20 cellular contexts compared by ENCODE assay signal in the genomic region with DNA sequence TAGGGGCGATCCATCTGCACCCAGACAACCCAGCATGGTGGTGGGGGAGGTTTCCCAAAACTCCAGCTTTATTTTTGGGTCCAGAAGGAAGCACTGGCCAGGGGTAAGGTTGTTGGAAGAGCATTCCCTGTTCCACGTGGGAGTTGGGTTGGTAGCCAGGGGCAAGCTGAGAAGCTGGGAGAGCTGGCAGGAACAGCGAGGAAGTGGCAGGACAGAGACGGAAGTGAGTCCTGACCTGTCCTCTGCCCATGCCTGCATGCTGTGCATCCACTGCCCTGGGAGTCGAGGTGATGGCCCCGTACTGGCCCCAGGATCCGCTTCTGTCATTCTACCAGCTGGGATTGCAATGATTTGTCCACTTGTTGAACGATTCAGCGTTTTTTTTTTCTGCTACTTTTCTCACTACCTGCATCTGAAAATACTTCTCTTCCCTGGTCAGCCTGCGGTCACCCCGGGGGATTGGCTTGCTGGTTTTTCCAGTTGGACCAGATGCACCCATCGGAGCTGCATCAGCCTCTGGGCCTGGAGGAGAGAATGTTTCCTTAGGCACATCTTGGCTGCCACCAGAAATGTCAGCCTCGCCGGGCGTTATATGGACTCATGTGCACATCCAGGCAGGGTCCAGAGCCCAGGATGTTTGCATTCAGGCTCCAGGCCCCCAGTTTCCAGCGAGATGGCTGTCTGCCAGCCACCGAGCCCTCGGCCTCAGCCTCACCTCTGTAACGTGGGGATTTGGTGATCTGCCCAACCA. TPM values are rescaled to one million over a fixed set of nuclear protein-coding genes. Genes with fewer than 3 reads are reported as not detected.
DNase-seq lines count a peak whose midpoint lies in the region; ATAC-seq and TF ChIP-seq lines count a peak whose summit lies in the region.
"Had no signal": no experiment of that assay in that cellular context is flagged by ENCODE, and none has a peak within 500 bp of the region (broad histone marks: within the 10 kb centered on the region; RNA-seq: fewer than 3 reads in every experiment).

No MANE protein-coding gene starts in this region.

- TF ChIP-seq CTCF in body of pancreas (IDR thresholded peaks at IDR 0.05) (no peak), left lung (IDR thresholded peaks at IDR 0.05) (no peak), upper lobe of right lung (IDR thresholded peaks at IDR 0.05) (no peak)

- peak; percentile 56 for ATAC-seq in body of pancreas
- peak; percentile 91 for ATAC-seq in left lung
- ATAC-seq in upper lobe of right lung = peak; percentile 78
- no peak for ATAC-seq in GM19324 (IDR thresholded peaks at IDR 0.05; ENCODE audit: low FRiP score, unreplicated experiment)
- ATAC-seq: activated T-helper 17 cell treated with anti-CD3 and anti-CD28 coated beads, Interleukin-2, amount 50 U/mL, for 72 hours; sciatic nerve; stimulated activated naive CD8-positive, alpha-beta T cell treated with anti-CD3 and anti-CD28 coated beads, Interleukin-15, Interleukin-2, amounts not matched to agents 100 U/mL and 50 U/mL, for 24 hours had no signal

- peak; percentile 49 for DNase-seq in NCI-H510A treated with DMSO at 0.1 percent for 48 hours (lab: John Stamatoyannopoulos, UW)
- DNase-seq in NCI-H510A (lab: John Stamatoyannopoulos, UW) = no peak
- peak; percentile 37 to 67 (median 54) for DNase-seq in body of pancreas
- peak in 1 of 2 donors; percentile 58 for DNase-seq in left lung
- peak; percentile 73 for DNase-seq in upper lobe of right lung
- DNase-seq in A172 (ENCODE audit: low spot score) = no peak
- DNase-seq in foreskin melanocyte = no peak
- DNase-seq: activated CD4-positive, alpha-beta T cell treated with anti-CD3 and anti-CD28 coated beads for 4 hours; BE2C; dorsolateral prefrontal cortex; erythroblast; NCI-H1694; NK-92 treated with Interleukin-12 subunit alpha and Interleukin-12 subunit beta, amount 100 ng/mL, for 24 hours; stimulated activated naive CD8-positive, alpha-beta T cell treated with anti-CD3 and anti-CD28 coated beads, Interleukin-15, Interleukin-2, amounts not matched to agents 100 U/mL and 50 U/mL, for 24 hours had no signal

- no peaks in the 10 kb centered on the region for H3K27me3 ChIP-seq in body of pancreas
- H3K27me3 ChIP-seq in left lung = peaks cover 0 to 20% of the 10 kb centered on the region in 2 donors
- no peaks in the 10 kb centered on the region for H3K27me3 ChIP-seq in upper lobe of right lung
- H3K27me3 ChIP-seq: BE2C, upper lobe of left lung had no signal

- TF ChIP-seq POLR2A in body of pancreas (IDR thresholded peaks at IDR 0.05) = no peak

- intact Hi-C loops in body of pancreas (cut with DNase I) (no loop called here), left lung (cut with DNase I) (no loop called here), upper lobe of right lung (cut with DNase I) (no loop called here)

- H3K4me1 ChIP-seq in body of pancreas = peaks cover 19% of the 10 kb centered on the region
- H3K4me1 ChIP-seq in left lung = no peaks in the 10 kb centered on the region
- H3K4me1 ChIP-seq in upper lobe of right lung = peaks cover 4% of the 10 kb centered on the region
- H3K4me1 ChIP-seq: BE2C had no signal

- WGBS in body of pancreas, 2 donors = 45 to 54% methylated on average over 19 of the region's 19 CpGs

- H3K36me3 ChIP-seq in body of pancreas (replicated peaks in 1 of 2; ENCODE audit: insufficient read depth in 1 of 2, low read depth in 2 of 2) (no peaks in the 10 kb centered on the region), left lung (no peaks in the 10 kb centered on the region), upper lobe of right lung (no peaks in the 10 kb centered on the region)
- H3K36me3 ChIP-seq: BE2C, upper lobe of left lung had no signal

- H3K4me3 ChIP-seq in body of pancreas = no peak overlapping the region
- H3K4me3 ChIP-seq in left lung = no peak overlapping the region
- no peak overlapping the region for H3K4me3 ChIP-seq in upper lobe of right lung
- H3K4me3 ChIP-seq: dorsolateral prefrontal cortex, upper lobe of left lung had no signal

- H3K9me3 ChIP-seq in body of pancreas (no peaks in the 10 kb centered on the region), left lung (no peaks in the 10 kb centered on the region), upper lobe of right lung (no peaks in the 10 kb centered on the region)
- H3K9me3 ChIP-seq: BE2C, upper lobe of left lung had no signal

- H3K27ac ChIP-seq in body of pancreas (peak overlapping the region in 3 of 4 donors; percentile 10 to 40 (median 38)), left lung (peak overlapping the region in 1 of 2 donors; percentile 13), upper lobe of right lung (no peak overlapping the region)
- H3K27ac ChIP-seq: dorsolateral prefrontal cortex had no signal

RNA-seq across cellular contexts. Expression of a gene that starts 28.3 kb away (rescaled TPM):
- total RNA-seq in body of pancreas (10 to 100 TPM; 45.7 to 60.3 TPM), left lung (100 to 1,000 TPM in 1 of 2 donors, 10 to 100 TPM in 1; 56.8 to 137 TPM), upper lobe of right lung (83.6 TPM)
- total RNA-seq in A172 (2014; rRNA removed; shearing (Covaris generic)) = 0.05 TPM in 1 of 2 replicates, not detected in the other
- total RNA-seq: activated T-helper 17 cell treated with anti-CD3 and anti-CD28 coated beads, Interleukin-2, amount 50 U/mL, for 72 hours; glomerular endothelial cell; osteoblast had no signal

Comparison
In these comparisons a context has a peak if more than half of its experiments do, and no peak if none do; other contexts are left out.
1. DNase-seq: peak in NCI-H510A treated with DMSO at 0.1 percent for 48 hours (single experiment), body of pancreas (4 of 4) and upper lobe of right lung (single experiment); none in NCI-H510A (single experiment), A172 (single experiment) and foreskin melanocyte (single experiment).
2. RNA of a gene that starts 28.3 kb away (total RNA-seq): 56.8 to 137 TPM in left lung, 83.6 TPM in upper lobe of right lung (single experiment) and 45.7 to 60.3 TPM in body of pancreas; 0.05 TPM in A172; every median in the first group is over 10 times any median in the second.